Comparison of ENCODE assay signal across 9 cellular contexts in genomic region chr1:15680614-15681345, GRCh38. TPM values are rescaled to one million over a fixed set of nuclear protein-coding genes. Genes with fewer than 3 reads are reported as not detected.
DNase-seq lines count a peak whose midpoint lies in the region; ATAC-seq and TF ChIP-seq lines count a peak whose summit lies in the region.
"Had no signal": no experiment of that assay in that cellular context is flagged by ENCODE, and none has a peak within 500 bp of the region (broad histone marks: within the 10 kb centered on the region; RNA-seq: fewer than 3 reads in every experiment).

No MANE protein-coding gene starts in this region.

- DNase-seq in activated CD4-positive, CD25-positive, alpha-beta regulatory T cell treated with anti-CD3 and anti-CD28 coated beads, Interleukin-2, amount 50 U/mL, for 72 hours: no peak
- DNase-seq in RPMI7951 (ENCODE audit: low read depth) (peak; percentile 93), fibroblast of pulmonary artery (ENCODE audit: low read depth) (peak; percentile 92), putamen (ENCODE audit: low spot score) (no peak), NCI-H82 (lab: John Stamatoyannopoulos, UW) (no peak), HuH-7 (ENCODE audit: low spot score) (no peak)
- DNase-seq in stimulated activated naive B cell treated with anti-CD40 and anti-IgM and Interleukin-4, amounts not matched to agents 10 μg/mL and 1 μg/mL and 100 μg/mL, for 72 hours: no peak

- H3K9me3 Mint-ChIP-seq in stimulated activated naive B cell treated with anti-CD40 and anti-IgM and Interleukin-4, amounts not matched to agents 10 μg/mL and 1 μg/mL and 100 μg/mL, for 72 hours: peaks cover 0 to 2% of the 10 kb centered on the region in 2 donors

- no peak overlapping the region for H3K4me3 ChIP-seq in fibroblast of pulmonary artery (replicated peaks; ENCODE audit: low read depth, low read length)
- H3K4me3 ChIP-seq: BLaER1 had no signal

- H3K27me3 Mint-ChIP-seq in stimulated activated naive B cell treated with anti-CD40 and anti-IgM and Interleukin-4, amounts not matched to agents 10 μg/mL and 1 μg/mL and 100 μg/mL, for 72 hours: no peaks in the 10 kb centered on the region

- H3K4me1 Mint-ChIP-seq in stimulated activated naive B cell treated with anti-CD40 and anti-IgM and Interleukin-4, amounts not matched to agents 10 μg/mL and 1 μg/mL and 100 μg/mL, for 72 hours: peaks cover 35 to 63% of the 10 kb centered on the region in 2 donors

- peaks cover 0 to 4% of the 10 kb centered on the region in 2 donors for H3K36me3 Mint-ChIP-seq in stimulated activated naive B cell treated with anti-CD40 and anti-IgM and Interleukin-4, amounts not matched to agents 10 μg/mL and 1 μg/mL and 100 μg/mL, for 72 hours

- H3K27ac Mint-ChIP-seq in stimulated activated naive B cell treated with anti-CD40 and anti-IgM and Interleukin-4, amounts not matched to agents 10 μg/mL and 1 μg/mL and 100 μg/mL, for 72 hours: peak overlapping the region; percentile 93

- ATAC-seq in activated CD4-positive, CD25-positive, alpha-beta regulatory T cell treated with anti-CD3 and anti-CD28 coated beads, Interleukin-2, amount 50 U/mL, for 24 hours: peak; percentile 57 to 64
- ATAC-seq in stimulated activated naive B cell treated with anti-CD40 and anti-IgM and Interleukin-4, amounts not matched to agents 10 μg/mL and 1 μg/mL and 100 μg/mL, for 72 hours (replicated peaks): peak; percentile 30 to 45

- H3K4me3 Mint-ChIP-seq in stimulated activated naive B cell treated with anti-CD40 and anti-IgM and Interleukin-4, amounts not matched to agents 10 μg/mL and 1 μg/mL and 100 μg/mL, for 72 hours: peak overlapping the region in 1 of 2 donors; percentile 6

- no peak for TF ChIP-seq CTCF in fibroblast of pulmonary artery (IDR thresholded peaks at IDR 0.05; ENCODE audit: low read length, missing control alignments)

RNA-seq across cellular contexts. Expression of gene PLEKHM2, which starts 3.3 kb away (rescaled TPM):
- 22.6 and 24.3 TPM in 2 replicates for total RNA-seq in RPMI7951 (2014; rRNA removed; shearing (Covaris generic))

RNA-seq across cellular contexts. Expression of gene SLC25A34, which starts 55.3 kb away (rescaled TPM):
- total RNA-seq in RPMI7951 (2014; rRNA removed; shearing (Covaris generic)): 0.12 and 0.29 TPM in 2 replicates

Comparison
In these comparisons a context has a peak if more than half of its experiments do, and no peak if none do; other contexts are left out.
1. DNase-seq: peak in RPMI7951 (single experiment) and fibroblast of pulmonary artery (single experiment); none in activated CD4-positive, CD25-positive, alpha-beta regulatory T cell treated with anti-CD3 and anti-CD28 coated beads, Interleukin-2, amount 50 U/mL, for 72 hours (single experiment), stimulated activated naive B cell treated with anti-CD40 and anti-IgM and Interleukin-4, amounts not matched to agents 10 μg/mL and 1 μg/mL and 100 μg/mL, for 72 hours (single experiment), putamen (single experiment), NCI-H82 (single experiment) and HuH-7 (single experiment).